Comparison of ENCODE assay signal across 8 cellular contexts in the genomic region with DNA sequence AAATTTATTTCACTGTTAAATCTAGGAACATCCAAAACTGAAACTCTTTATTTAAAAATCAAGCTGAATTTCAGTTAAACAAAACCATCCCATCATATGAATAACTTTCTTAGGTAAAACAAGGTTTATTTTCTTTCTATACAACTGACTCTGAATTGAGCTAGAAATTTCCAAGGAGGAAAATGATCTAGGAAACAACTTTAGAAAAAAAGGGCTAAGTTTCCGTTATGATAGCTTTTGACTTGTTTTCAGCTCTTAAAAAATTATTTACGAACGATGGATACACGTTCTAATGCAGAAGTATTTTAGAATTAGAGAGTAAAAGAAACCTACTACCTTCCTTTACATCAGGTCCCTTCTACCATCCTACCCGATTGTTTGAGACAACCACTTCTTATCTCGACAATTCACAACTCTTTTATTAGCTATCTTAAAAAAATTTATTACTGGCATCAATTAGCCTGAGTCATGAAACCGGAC. TPM values are rescaled to one million over a fixed set of nuclear protein-coding genes. Genes with fewer than 3 reads are reported as not detected.
DNase-seq lines count a peak whose midpoint lies in the region; ATAC-seq and TF ChIP-seq lines count a peak whose summit lies in the region.

No MANE protein-coding gene starts in this region.

- peak overlapping the region; percentile 85 to 98 (median 87) for H3K4me3 Mint-ChIP-seq in naive thymus-derived CD4-positive, alpha-beta T cell

- H3K27ac ChIP-seq in AG04450 (ENCODE audit: low read depth, low read length) = no peak overlapping the region
- H3K27ac ChIP-seq in colonic mucosa = no peak overlapping the region
- peak overlapping the region; percentile 80 for H3K27ac ChIP-seq in naive thymus-derived CD4-positive, alpha-beta T cell (ENCODE audit: low read depth, low read length)

- H3K36me3 Mint-ChIP-seq in naive thymus-derived CD4-positive, alpha-beta T cell = peaks cover 0 to 4% (median 0%) of the 10 kb centered on the region in 5 donors

- no peaks in the 10 kb centered on the region for H3K4me1 ChIP-seq in colonic mucosa
- no peaks in the 10 kb centered on the region for H3K4me1 ChIP-seq in naive thymus-derived CD4-positive, alpha-beta T cell (ENCODE audit: control insufficient read depth in 2 of 2, insufficient read depth in 2 of 2, low read length in 2 of 2)

- peaks cover 22% of the 10 kb centered on the region for H3K27me3 ChIP-seq in AG04450 (ENCODE audit: control insufficient read depth, insufficient read depth, low read length)
- no peaks in the 10 kb centered on the region for H3K27me3 ChIP-seq in colonic mucosa
- peaks cover 0 to 13% of the 10 kb centered on the region in 2 donors for H3K27me3 ChIP-seq in naive thymus-derived CD4-positive, alpha-beta T cell (ENCODE audit: control insufficient read depth in 2 of 2, insufficient read depth in 2 of 2, low read length in 2 of 2)

- H3K9me3 ChIP-seq in AG04450 (ENCODE audit: control insufficient read depth, insufficient read depth, low read length) = no peaks in the 10 kb centered on the region; the same call in 1 of the 2 replicates
- no peaks in the 10 kb centered on the region for H3K9me3 ChIP-seq in colonic mucosa
- no peaks in the 10 kb centered on the region for H3K9me3 ChIP-seq in naive thymus-derived CD4-positive, alpha-beta T cell (ENCODE audit: control insufficient read depth in 2 of 3, low read length in 3 of 3)

- H3K4me3 ChIP-seq in AG04450 (ENCODE audit: low read depth, low read length) (peak overlapping the region; percentile 73), colonic mucosa (peak overlapping the region; percentile 85)
- peak overlapping the region; percentile 59 for H3K4me3 ChIP-seq in Jurkat, Clone E6-1 (ENCODE audit: low read length)
- peak overlapping the region; percentile 74 for H3K4me3 ChIP-seq in naive thymus-derived CD4-positive, alpha-beta T cell (ENCODE audit: low read length)

- H3K36me3 ChIP-seq in colonic mucosa = no peaks in the 10 kb centered on the region
- H3K36me3 ChIP-seq in naive thymus-derived CD4-positive, alpha-beta T cell (ENCODE audit: control insufficient read depth in 2 of 3, insufficient read depth in 3 of 3, low read length in 3 of 3) = peaks cover 0 to 3% (median 0%) of the 10 kb centered on the region in 3 experiments

- peaks cover 0 to 51% (median 0%) of the 10 kb centered on the region in 5 donors for H3K27me3 Mint-ChIP-seq in naive thymus-derived CD4-positive, alpha-beta T cell

- peak overlapping the region; percentile 76 to 89 (median 83) for H3K27ac Mint-ChIP-seq in naive thymus-derived CD4-positive, alpha-beta T cell

- H3K9ac ChIP-seq in colonic mucosa (ENCODE audit: low read depth in 2 of 2, low read length in 2 of 2) = peak overlapping the region in 1 of 2 donors; percentile 84

- no peak for DNase-seq in AG04450 (ENCODE audit: low read depth, low spot score)
- DNase-seq in Jurkat, Clone E6-1 (ENCODE audit: low read depth, low spot score) = no peak
- DNase-seq in colonic mucosa = no peak
- DNase-seq in naive thymus-derived CD4-positive, alpha-beta T cell = no peak
- DNase-seq in HK-2 (ENCODE audit: unreplicated experiment) = no peak
- no peak for DNase-seq in NCI-H1417 (lab: John Stamatoyannopoulos, UW)

- H3K9me3 Mint-ChIP-seq in naive thymus-derived CD4-positive, alpha-beta T cell = peaks cover 0 to 6% (median 0%) of the 10 kb centered on the region in 11 donors

- CTCF ChIA-PET in AG04450 (lab: Charles Lee) = interaction anchor here (0.8 to 4.7 kb wide), 17 partner anchors 13 to 430 kb away, joined by 3 to 94 read pairs (median 4); no protein-coding TSS in a partner anchor
- CTCF ChIA-PET in naive thymus-derived CD4-positive, alpha-beta T cell (lab: Charles Lee) = interaction anchor here (0.6 to 3.0 kb wide), 8 partner anchors 12 to 852 kb away, joined by 3 to 29 read pairs (median 12); no protein-coding TSS in a partner anchor

- H3K4me1 Mint-ChIP-seq in naive thymus-derived CD4-positive, alpha-beta T cell = peaks cover 4 to 29% (median 18%) of the 10 kb centered on the region in 7 donors

- POLR2A ChIA-PET in AG04450 (lab: Yijun Ruan, JAX) = no interaction called here
- POLR2A ChIA-PET in naive thymus-derived CD4-positive, alpha-beta T cell (lab: Charles Lee) = interaction anchor here (0.6 to 6.4 kb wide), 13 partner anchors 9 to 99 kb away, joined by 3 to 76 read pairs (median 7); no protein-coding TSS in a partner anchor

- no peak for ATAC-seq in naive thymus-derived CD4-positive, alpha-beta T cell
- ATAC-seq in GM18907 (IDR thresholded peaks at IDR 0.05; ENCODE audit: unreplicated experiment) (no peak), HG03432 (IDR thresholded peaks at IDR 0.05; ENCODE audit: unreplicated experiment) (no peak)

- intact Hi-C loops in colonic mucosa (cut with DNase I) = no loop called here
- intact Hi-C loops in naive thymus-derived CD4-positive, alpha-beta T cell (cut with micrococcal nuclease) = loop anchor here (1.0 to 5.0 kb wide), 9 partner anchors 10 to 1956 kb away; partner anchors contain the start of genes ASB7 (in 1 of the 2), LINS1 (in 1 of the 2), LRRC28 (in 1 of the 2) and MEF2A (in 1 of the 2)

- TF ChIP-seq CTCF in AG04450 (IDR thresholded peaks at IDR 0.05; ENCODE audit: low read depth, low read length) (no peak), colonic mucosa (IDR thresholded peaks at IDR 0.05) (no peak)

RNA-seq across cellular contexts. Expression of gene IGF1R, which starts 1.8 kb away (rescaled TPM):
- 21.6 and 35.4 TPM in 2 replicates for polyA plus RNA-seq in AG04450 (2011; rRNA removed)
- polyA minus RNA-seq in AG04450 (2011; rRNA and poly(A)+ RNA removed) = 114 and 148 TPM in 2 replicates
- 11.7 TPM for polyA plus RNA-seq in Jurkat, Clone E6-1 (2012; ENCODE audit: insufficient read depth, insufficient read length)
- 10 to 100 TPM; 35.0 to 37.0 TPM for total RNA-seq in colonic mucosa
- 100 to 1,000 TPM in 3 of 5 experiments, 10 to 100 TPM in 2; 37.4 to 167 (median 124) TPM for total RNA-seq in naive thymus-derived CD4-positive, alpha-beta T cell
- polyA plus RNA-seq in naive thymus-derived CD4-positive, alpha-beta T cell = 10 to 100 TPM in 1 of 2 donors, 1 to 10 TPM in 1; 8.4 to 10.7 TPM
